20 cellular contexts compared by ENCODE assay signal in genomic region chr5:168228668-168229067, GRCh38.
"Had no signal": no experiment of that assay in that cellular context is flagged by ENCODE, and none has a peak within 500 bp of the region (broad histone marks: within the 10 kb centered on the region; RNA-seq: fewer than 3 reads in every experiment).

No MANE protein-coding gene starts in this region.

- H3K9me3 Mint-ChIP-seq: type B pancreatic cell had no signal

- H3K4me3 Mint-ChIP-seq: activated CD8-positive, alpha-beta T cell treated with anti-CD3 and anti-CD28 coated beads, Interleukin-2, amount 10 ng/mL, durations not matched to agents 7 days and 5 days; endodermal cell; type B pancreatic cell had no signal

- ATAC-seq: activated CD8-positive, alpha-beta T cell treated with anti-CD3 and anti-CD28 coated beads, Interleukin-2, amount 10 ng/mL, durations not matched to agents 7 days and 5 days; left lobe of liver; psoas muscle had no signal

- H3K9me3 ChIP-seq: colonic mucosa, psoas muscle, right lobe of liver, SK-N-SH, stomach, testis had no signal

- H3K27me3 Mint-ChIP-seq: type B pancreatic cell had no signal

- H3K27me3 ChIP-seq: brain microvascular endothelial cell, colonic mucosa, right lobe of liver, stomach, testis had no signal

- H3K27ac ChIP-seq: brain microvascular endothelial cell, colonic mucosa, psoas muscle, right lobe of liver, stomach, testis, VCaP had no signal

- H3K27ac Mint-ChIP-seq: activated CD8-positive, alpha-beta T cell treated with anti-CD3 and anti-CD28 coated beads, Interleukin-2, amount 10 ng/mL, durations not matched to agents 7 days and 5 days; endodermal cell; type B pancreatic cell had no signal

- DNase-seq: activated gamma-delta T cell; aorta; brain microvascular endothelial cell; colonic mucosa; endodermal cell; erythroblast; hypothalamus; mammary epithelial cell; midbrain; psoas muscle; right lobe of liver; SK-N-SH; stimulated activated CD4-positive, alpha-beta T cell treated with anti-CD3 and anti-CD28 coated beads, Interleukin-4, amount 100 ng/mL, for 1 hour; stomach; T-helper 9 cell; testis had no signal
